Comparison of ENCODE assay signal across 8 cellular contexts in genomic region chr18:51196116-51196810, GRCh38. TPM values are rescaled to one million over a fixed set of nuclear protein-coding genes. Genes with fewer than 3 reads are reported as not detected.
DNase-seq lines count a peak whose midpoint lies in the region; ATAC-seq and TF ChIP-seq lines count a peak whose summit lies in the region.

No MANE protein-coding gene starts in this region.

- peaks cover 39% of the 10 kb centered on the region for H3K4me1 ChIP-seq in CD8-positive, alpha-beta T cell (ENCODE audit: insufficient read depth, low read length)
- peaks cover 40% of the 10 kb centered on the region for H3K4me1 ChIP-seq in GM23248 (ENCODE audit: insufficient read depth)
- H3K4me1 ChIP-seq in cardiac muscle cell (ENCODE audit: low read depth), result peaks cover 36% of the 10 kb centered on the region
- H3K4me1 ChIP-seq in vagina, result peaks cover 40% of the 10 kb centered on the region

- ATAC-seq in CD8-positive, alpha-beta T cell, result no peak

- H3K4me3 Mint-ChIP-seq in CD8-positive, alpha-beta T cell, result peak overlapping the region; percentile 95
- H3K4me3 Mint-ChIP-seq in activated naive CD4-positive, alpha-beta T cell treated with anti-CD3 and anti-CD28 coated beads, Interleukin-2, amount 50 U/mL, for 24 hours, result peak overlapping the region; percentile 90
- peak overlapping the region; percentile 99 for H3K4me3 Mint-ChIP-seq in progenitor cell of endocrine pancreas (ENCODE audit: low read depth)

- H4K20me1 ChIP-seq in GM23248 (ENCODE audit: insufficient read depth), result peaks cover 33% of the 10 kb centered on the region; the same call in 1 of the 2 replicates

- H3K9ac ChIP-seq in GM23248, result peak overlapping the region; percentile 98

- no peak for TF ChIP-seq POLR2A in vagina (IDR thresholded peaks at IDR 0.05)

- peak overlapping the region; percentile 89 for H3K4me2 ChIP-seq in GM23248 (ENCODE audit: unreplicated experiment)

- CTCF ChIA-PET in CD8-positive, alpha-beta T cell (lab: Charles Lee), result interaction anchor here (1.3 to 2.4 kb wide), 4 partner anchors 28 to 46 kb away, joined by 3 to 9 read pairs (median 4); no protein-coding TSS in a partner anchor

- peaks cover 15% of the 10 kb centered on the region for H3K36me3 Mint-ChIP-seq in CD8-positive, alpha-beta T cell
- H3K36me3 Mint-ChIP-seq in activated naive CD4-positive, alpha-beta T cell treated with anti-CD3 and anti-CD28 coated beads, Interleukin-2, amount 50 U/mL, for 24 hours, result peaks cover 15% of the 10 kb centered on the region
- H3K36me3 Mint-ChIP-seq in progenitor cell of endocrine pancreas (ENCODE audit: insufficient read depth), result peaks cover 3% of the 10 kb centered on the region

- peak overlapping the region; percentile 76 for H3K27ac Mint-ChIP-seq in CD8-positive, alpha-beta T cell
- H3K27ac Mint-ChIP-seq in activated naive CD4-positive, alpha-beta T cell treated with anti-CD3 and anti-CD28 coated beads, Interleukin-2, amount 50 U/mL, for 24 hours, result peak overlapping the region; percentile 88
- H3K27ac Mint-ChIP-seq in progenitor cell of endocrine pancreas, result peak overlapping the region; percentile 99

- peak overlapping the region; percentile 70 for H2AFZ ChIP-seq in GM23248

- peaks cover 47% of the 10 kb centered on the region for H3K4me1 Mint-ChIP-seq in CD8-positive, alpha-beta T cell (ENCODE audit: low read depth)
- peaks cover 49% of the 10 kb centered on the region for H3K4me1 Mint-ChIP-seq in activated naive CD4-positive, alpha-beta T cell treated with anti-CD3 and anti-CD28 coated beads, Interleukin-2, amount 50 U/mL, for 24 hours
- peaks cover 29% of the 10 kb centered on the region for H3K4me1 Mint-ChIP-seq in progenitor cell of endocrine pancreas (ENCODE audit: low read depth)

- no peaks in the 10 kb centered on the region for H3K27me3 Mint-ChIP-seq in CD8-positive, alpha-beta T cell (ENCODE audit: low read depth)
- H3K27me3 Mint-ChIP-seq in activated naive CD4-positive, alpha-beta T cell treated with anti-CD3 and anti-CD28 coated beads, Interleukin-2, amount 50 U/mL, for 24 hours, result no peaks in the 10 kb centered on the region
- H3K27me3 Mint-ChIP-seq in progenitor cell of endocrine pancreas, result no peaks in the 10 kb centered on the region

- H3K27ac ChIP-seq in CD8-positive, alpha-beta T cell (ENCODE audit: low read depth, low read length), result peak overlapping the region; percentile 58
- peak overlapping the region; percentile 91 for H3K27ac ChIP-seq in GM23248
- peak overlapping the region; percentile 98 for H3K27ac ChIP-seq in cardiac muscle cell
- peak overlapping the region; percentile 96 for H3K27ac ChIP-seq in vagina

- no peak for TF ChIP-seq CTCF in CD8-positive, alpha-beta T cell (IDR thresholded peaks at IDR 0.05)
- TF ChIP-seq CTCF in cardiac muscle cell (IDR thresholded peaks at IDR 0.05; ENCODE audit: low read depth, low read length), result no peak
- TF ChIP-seq CTCF in progenitor cell of endocrine pancreas (IDR thresholded peaks at IDR 0.05; ENCODE audit: unreplicated experiment), result no peak
- no peak for TF ChIP-seq CTCF in vagina (IDR thresholded peaks at IDR 0.05)

- in situ Hi-C loops in GM23248 (cut with MboI), result no loop called here

- H3K9me3 ChIP-seq in CD8-positive, alpha-beta T cell (ENCODE audit: low read length), result no peaks in the 10 kb centered on the region
- no peaks in the 10 kb centered on the region for H3K9me3 ChIP-seq in GM23248 (ENCODE audit: low read depth)
- H3K9me3 ChIP-seq in cardiac muscle cell (ENCODE audit: low read depth), result no peaks in the 10 kb centered on the region
- H3K9me3 ChIP-seq in vagina, result no peaks in the 10 kb centered on the region

- H3K79me2 ChIP-seq in GM23248 (ENCODE audit: insufficient read depth), result peaks cover 55% of the 10 kb centered on the region

- no peaks in the 10 kb centered on the region for H3K27me3 ChIP-seq in CD8-positive, alpha-beta T cell (ENCODE audit: insufficient read depth, low read length)
- H3K27me3 ChIP-seq in GM23248 (replicated peaks; ENCODE audit: insufficient read depth) (no peaks in the 10 kb centered on the region), cardiac muscle cell (no peaks in the 10 kb centered on the region), vagina (no peaks in the 10 kb centered on the region)

- POLR2A ChIA-PET in CD8-positive, alpha-beta T cell (lab: Charles Lee), result interaction anchor here (0.9 to 3.3 kb wide), 12 partner anchors 8 to 318 kb away, joined by 3 to 40 read pairs (median 9); partner anchors contain the start of genes ELAC1, ME2 and SMAD4

- intact Hi-C loops in CD8-positive, alpha-beta T cell (cut with DNase I, micrococcal nuclease), result loop anchor here (2.0 to 10.0 kb wide), 7 partner anchors 149 to 1734 kb away; partner anchors contain the start of genes ME2 (in 2 of the 2), ACAA2 (in 1 of the 2), DYM (in 1 of the 2) and ELAC1 (in 1 of the 2)
- intact Hi-C loops in vagina (cut with DNase I), result no loop called here

- DNase-seq in CD8-positive, alpha-beta T cell, result peak; percentile 15 to 66 (median 46)
- DNase-seq in GM23248, result peak; percentile 69
- DNase-seq in OCI-M1 (lab: John Stamatoyannopoulos, UW), result peak; percentile 73
- DNase-seq in cardiac muscle cell (ENCODE audit: low read depth in 1 of 2, low spot score in 1 of 2), result peak; percentile 34 to 36
- DNase-seq in progenitor cell of endocrine pancreas (ENCODE audit: low spot score, unreplicated experiment), result no peak
- DNase-seq in vagina (ENCODE audit: extremely low spot score in 2 of 2), result peak in 1 of 2 donors; percentile 89
- no peak for DNase-seq in SHP77 treated with DMSO at 0.1 percent for 48 hours (lab: John Stamatoyannopoulos, UW)

- H3K9me2 ChIP-seq in GM23248 (ENCODE audit: insufficient read depth), result no peaks in the 10 kb centered on the region

- H3F3A ChIP-seq in GM23248 (ENCODE audit: insufficient read depth), result peaks cover 29% of the 10 kb centered on the region

- H3K36me3 ChIP-seq in CD8-positive, alpha-beta T cell (ENCODE audit: insufficient read depth, low read length), result no peaks in the 10 kb centered on the region
- no peaks in the 10 kb centered on the region for H3K36me3 ChIP-seq in GM23248 (ENCODE audit: low read depth)
- no peaks in the 10 kb centered on the region for H3K36me3 ChIP-seq in cardiac muscle cell
- no peaks in the 10 kb centered on the region for H3K36me3 ChIP-seq in vagina

- peak overlapping the region; percentile 67 for H3K4me3 ChIP-seq in CD8-positive, alpha-beta T cell (ENCODE audit: low read depth, low read length)
- H3K4me3 ChIP-seq in GM23248 (peak overlapping the region; percentile 94), cardiac muscle cell (peak overlapping the region; percentile 95), vagina (peak overlapping the region; percentile 93 to 99)

- 0 to 1% methylated on average over 26 to 64 of the region's 67 CpGs for WGBS in GM23248 (ENCODE audit: low coverage in 1 of 2, low lambda C conversion rate in 2 of 2, missing lambda C conversion rate in 2 of 2), 2 experiments

- H3K9me3 Mint-ChIP-seq in CD8-positive, alpha-beta T cell, result no peaks in the 10 kb centered on the region
- no peaks in the 10 kb centered on the region for H3K9me3 Mint-ChIP-seq in activated naive CD4-positive, alpha-beta T cell treated with anti-CD3 and anti-CD28 coated beads, Interleukin-2, amount 50 U/mL, for 24 hours
- no peaks in the 10 kb centered on the region for H3K9me3 Mint-ChIP-seq in progenitor cell of endocrine pancreas (ENCODE audit: low read depth)

RNA-seq across cellular contexts. Expression of gene MEX3C, which starts 1.2 kb away (rescaled TPM):
- total RNA-seq in CD8-positive, alpha-beta T cell, result 10 to 100 TPM; 78.7 to 83.3 TPM
- total RNA-seq in GM23248 (2014; rRNA removed; shearing (Covaris generic)), result 44.5 and 50.7 TPM in 2 replicates
- 14.5 and 15.2 TPM in 2 replicates for polyA plus RNA-seq in GM23248 (2016; fragmentation: Nextera tagmentation; extraction: Ambion mirVana)
- 32.4 and 41.3 TPM in 2 replicates for total RNA-seq in cardiac muscle cell
- polyA plus RNA-seq in cardiac muscle cell, result 14.4 and 23.0 TPM in 2 replicates
- total RNA-seq in progenitor cell of endocrine pancreas, result 86.2 and 91.1 TPM in 2 replicates
- total RNA-seq in vagina, result 20.4 TPM

Comparison
In these comparisons a context has a peak if more than half of its experiments do, and no peak if none do; other contexts are left out.
1. DNase-seq: peak in CD8-positive, alpha-beta T cell (7 of 7), GM23248 (single experiment), OCI-M1 (single experiment) and cardiac muscle cell (2 of 2); none in progenitor cell of endocrine pancreas (single experiment) and SHP77 treated with DMSO at 0.1 percent for 48 hours (single experiment).
2. Peak in every context shown above with its lines, with median percentiles within 50 percentile points of each other: H3K27ac ChIP-seq, H3K4me3 ChIP-seq, H3K27ac Mint-ChIP-seq and H3K4me3 Mint-ChIP-seq.